In genomic region chr1:39110325-39110851, GRCh38 we compare ENCODE assay signal across 10 cellular contexts.
DNase-seq lines count a peak whose midpoint lies in the region; ATAC-seq and TF ChIP-seq lines count a peak whose summit lies in the region.
"Had no signal": no experiment of that assay in that cellular context is flagged by ENCODE, and none has a peak within 500 bp of the region (broad histone marks: within the 10 kb centered on the region; RNA-seq: fewer than 3 reads in every experiment).

No MANE protein-coding gene starts in this region.

- peaks cover 80% of the 10 kb centered on the region for H3K79me2 ChIP-seq in osteoblast (ENCODE audit: insufficient read depth, low read length)

- no peaks in the 10 kb centered on the region for H3K27me3 ChIP-seq in RWPE2 (ENCODE audit: insufficient read depth, poor library complexity, severe bottlenecking)
- H3K27me3 ChIP-seq in osteoblast (ENCODE audit: insufficient read depth, low read length): no peaks in the 10 kb centered on the region

- H3K4me1 ChIP-seq in RWPE2 (ENCODE audit: insufficient read depth, poor library complexity, severe bottlenecking): peaks cover 68% of the 10 kb centered on the region
- peaks cover 63% of the 10 kb centered on the region for H3K4me1 ChIP-seq in osteoblast (ENCODE audit: insufficient read depth, low read length)

- ATAC-seq in RWPE2 (ENCODE audit: low read depth): peak; percentile 55
- ATAC-seq in HG02798 (IDR thresholded peaks at IDR 0.05; ENCODE audit: poor library complexity, unreplicated experiment): no peak

- peak overlapping the region; percentile 18 for H2AFZ ChIP-seq in osteoblast (ENCODE audit: low read length)

- peaks cover 27% of the 10 kb centered on the region for H4K20me1 ChIP-seq in osteoblast (ENCODE audit: insufficient read depth, low read length)

- H3K36me3 ChIP-seq in RWPE2 (ENCODE audit: low read depth) (no peaks in the 10 kb centered on the region), osteoblast (ENCODE audit: insufficient read depth, low read length) (no peaks in the 10 kb centered on the region)

- no peaks in the 10 kb centered on the region for H3K9me3 ChIP-seq in RWPE2 (ENCODE audit: severe bottlenecking)
- no peaks in the 10 kb centered on the region for H3K9me3 ChIP-seq in osteoblast (ENCODE audit: low read depth, low read length)

- TF ChIP-seq CTCF in AG09309 (IDR thresholded peaks at IDR 0.05; ENCODE audit: control insufficient read depth, insufficient read depth, low read depth, low read length, missing control alignments) (no peak), RWPE2 (IDR thresholded peaks at IDR 0.05; ENCODE audit: poor library complexity, severe bottlenecking) (no peak), fibroblast of mammary gland (conservative IDR thresholded peaks at IDR 0.05; ENCODE audit: control insufficient read depth, insufficient read depth, low read depth, low read length) (no peak), osteoblast (IDR thresholded peaks at IDR 0.05; ENCODE audit: extremely low read depth, low read depth, low read length) (no peak)

- peak overlapping the region; percentile 67 for H3K4me2 ChIP-seq in osteoblast (ENCODE audit: insufficient read depth, low read length)

- peak overlapping the region; percentile 95 for H3K27ac ChIP-seq in RWPE2 (ENCODE audit: poor library complexity, severe bottlenecking)
- H3K27ac ChIP-seq in osteoblast (ENCODE audit: low read depth, low read length): peak overlapping the region; percentile 96

- DNase-seq in AG09309 (ENCODE audit: low read depth) (peak; percentile 89), RWPE2 (ENCODE audit: low spot score) (no peak), fibroblast of mammary gland (ENCODE audit: low read depth) (peak; percentile 96), osteoblast (ENCODE audit: insufficient read length, low spot score, missing footprints) (peak; percentile 95), DMS114 treated with DMSO at 0.1 percent for 48 hours (lab: John Stamatoyannopoulos, UW; ENCODE audit: unreplicated experiment) (no peak), OCI-M2 (lab: John Stamatoyannopoulos, UW; ENCODE audit: unreplicated experiment) (no peak)
- DNase-seq in stimulated activated CD4-positive, alpha-beta T cell treated with anti-CD3 and anti-CD28 coated beads, Interleukin-12 subunit alpha, Interleukin-12 subunit beta, amount 100 ng/mL, for 4 hours: no peak
- DNase-seq: CD8-positive, alpha-beta memory T cell; RPMI8226 had no signal

- no peak overlapping the region for H3K4me3 ChIP-seq in AG09309 (ENCODE audit: control insufficient read depth, low read depth, low read length)
- no peak overlapping the region for H3K4me3 ChIP-seq in RWPE2 (ENCODE audit: severe bottlenecking)
- no peak overlapping the region for H3K4me3 ChIP-seq in fibroblast of mammary gland (ENCODE audit: control insufficient read depth, low read depth, low read length)
- H3K4me3 ChIP-seq in osteoblast (ENCODE audit: insufficient read depth, low read length): no peak overlapping the region

Comparison
In these comparisons a context has a peak if more than half of its experiments do, and no peak if none do; other contexts are left out.
1. DNase-seq: peak in AG09309 (single experiment), fibroblast of mammary gland (single experiment) and osteoblast (single experiment); none in RWPE2 (single experiment), DMS114 treated with DMSO at 0.1 percent for 48 hours (single experiment), stimulated activated CD4-positive, alpha-beta T cell treated with anti-CD3 and anti-CD28 coated beads, Interleukin-12 subunit alpha, Interleukin-12 subunit beta, amount 100 ng/mL, for 4 hours (single experiment) and OCI-M2 (single experiment).